In the genomic region with DNA sequence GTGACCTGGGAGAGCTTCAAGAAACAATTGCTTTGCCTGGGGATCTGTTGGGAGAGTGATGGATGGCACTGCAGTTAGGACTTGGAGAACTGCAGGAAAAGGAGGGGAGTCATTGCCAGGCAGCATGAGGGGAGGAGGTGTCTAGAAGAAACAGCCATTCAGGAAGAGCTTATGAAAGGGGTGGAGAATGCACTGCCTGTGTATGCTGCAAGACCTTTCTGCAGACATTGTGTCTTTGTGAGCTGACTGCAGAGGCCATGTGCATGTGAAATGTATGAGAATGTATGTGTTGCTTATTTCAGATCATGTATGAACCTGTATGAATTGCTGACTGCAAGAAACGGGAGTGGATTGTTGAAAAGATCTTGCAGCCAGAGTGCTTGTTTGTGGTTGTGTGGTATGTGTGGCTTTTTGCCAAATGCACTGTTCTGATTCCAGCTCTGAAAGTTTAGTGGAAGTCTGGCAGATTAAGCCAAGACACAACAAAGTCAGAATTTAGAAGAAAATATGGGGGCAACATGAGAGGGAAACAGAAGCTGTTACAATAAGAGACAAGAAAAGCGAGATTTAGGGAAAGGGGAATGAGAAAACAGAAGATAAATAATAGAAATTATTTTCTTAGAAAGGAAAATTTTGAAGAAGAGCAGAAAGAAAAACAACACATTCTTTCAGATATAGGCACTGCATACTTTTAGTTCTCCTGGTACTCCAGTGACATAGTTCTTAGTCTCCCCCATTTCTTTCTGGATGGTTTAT, we compare ENCODE assay signal across 9 cellular contexts. TPM values are rescaled to one million over a fixed set of nuclear protein-coding genes. Genes with fewer than 3 reads are reported as not detected.
DNase-seq lines count a peak whose midpoint lies in the region; ATAC-seq and TF ChIP-seq lines count a peak whose summit lies in the region.
"Had no signal": no experiment of that assay in that cellular context is flagged by ENCODE, and none has a peak within 500 bp of the region (broad histone marks: within the 10 kb centered on the region; RNA-seq: fewer than 3 reads in every experiment).

No MANE protein-coding gene starts in this region.

- TF ChIP-seq CTCF in prostate gland (IDR thresholded peaks at IDR 0.05) (no peak), type B pancreatic cell (conservative IDR thresholded peaks at IDR 0.05) (no peak)

- DNase-seq in AML-193 (lab: John Stamatoyannopoulos, UW) (peak; percentile 40 to 45), KG1 (lab: John Stamatoyannopoulos, UW) (peak; percentile 34), SK-N-MC (ENCODE audit: low read depth, low spot score) (peak; percentile 96), foreskin melanocyte (peak; percentile 87), prostate gland (ENCODE audit: low spot score) (peak; percentile 58), type B pancreatic cell (ENCODE audit: extremely low spot score, unreplicated experiment) (no peak)

- 20% methylated on average over 2 of the region's 2 CpGs for WGBS in prostate gland

- peaks cover 4% of the 10 kb centered on the region for H3K36me3 Mint-ChIP-seq in type B pancreatic cell

- H3K36me3 ChIP-seq in SK-N-MC (ENCODE audit: insufficient read depth, low read length) (no peaks in the 10 kb centered on the region), prostate gland (no peaks in the 10 kb centered on the region)

- peak overlapping the region; percentile 62 for H3K9ac ChIP-seq in SK-N-MC (ENCODE audit: insufficient read length)

- H3K9me3 ChIP-seq in SK-N-MC (ENCODE audit: low read depth, low read length) (no peaks in the 10 kb centered on the region), prostate gland (no peaks in the 10 kb centered on the region)

- H3K4me3 Mint-ChIP-seq in type B pancreatic cell = no peak overlapping the region

- H3K4me3 ChIP-seq in SK-N-MC (peak overlapping the region; percentile 71), prostate gland (no peak overlapping the region)

- H3K27ac ChIP-seq in SK-N-MC (peak overlapping the region; percentile 96), prostate gland (peak overlapping the region; percentile 54 to 64)

- no peaks in the 10 kb centered on the region for H3K27me3 Mint-ChIP-seq in type B pancreatic cell

- H3K9me3 Mint-ChIP-seq in type B pancreatic cell = peaks cover 4% of the 10 kb centered on the region

- peaks cover 20% of the 10 kb centered on the region for H3K4me1 Mint-ChIP-seq in type B pancreatic cell (ENCODE audit: unreplicated experiment)

- intact Hi-C loops in prostate gland (cut with DNase I) = no loop called here

- peaks cover 6% of the 10 kb centered on the region for H3K4me1 ChIP-seq in prostate gland (replicated peaks)

- H3K27ac Mint-ChIP-seq in type B pancreatic cell = no peak overlapping the region

- no peak for ATAC-seq in GM18511 (IDR thresholded peaks at IDR 0.05; ENCODE audit: unreplicated experiment)
- ATAC-seq in HG02763 (IDR thresholded peaks at IDR 0.05; ENCODE audit: unreplicated experiment) = no peak

- H3K27me3 ChIP-seq in prostate gland (replicated peaks; ENCODE audit: insufficient read depth) = no peaks in the 10 kb centered on the region

- no peak for TF ChIP-seq POLR2A in prostate gland (IDR thresholded peaks at IDR 0.05)

RNA-seq across cellular contexts. Expression of a gene that starts 9.8 kb away (rescaled TPM):
- total RNA-seq in prostate gland (10 to 100 TPM; 14.4 to 72.4 TPM), type B pancreatic cell (ENCODE audit: low replicate concordance) (59.8 and 65.2 TPM in 2 replicates)

RNA-seq across cellular contexts. Expression of a gene that starts 25.4 kb away (rescaled TPM):
- total RNA-seq in prostate gland (10 to 100 TPM in 1 of 2 donors, 1 to 10 TPM in 1; 2.8 to 13.4 TPM), type B pancreatic cell (ENCODE audit: low replicate concordance) (1.4 and 11.5 TPM in 2 replicates)
- total RNA-seq: dermis microvascular lymphatic vessel endothelial cell had no signal
